ENCODE assay signal across 1 cellular context in the genomic region with DNA sequence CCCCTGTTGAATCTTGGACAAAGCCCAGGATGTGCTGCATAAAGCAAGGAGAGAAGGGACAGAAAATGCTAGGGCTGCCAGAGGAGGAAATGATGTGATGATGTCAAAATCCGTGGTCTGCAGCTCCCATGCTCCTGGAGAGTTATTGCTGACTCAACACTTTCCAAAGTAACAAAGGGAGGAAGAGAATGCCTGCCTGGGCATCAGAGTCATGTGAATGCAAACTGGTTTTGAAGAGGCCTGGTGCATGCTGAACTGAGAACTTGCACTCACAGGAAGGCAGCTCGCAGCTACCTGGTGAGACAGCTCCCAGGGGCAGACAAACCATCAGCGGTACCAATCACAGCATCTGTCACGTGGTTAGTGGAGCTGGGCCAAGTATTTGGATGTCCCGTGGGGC.
TF ChIP-seq lines count a peak whose summit lies in the region.

No MANE protein-coding gene starts in this region.

TF ChIP-seq in GM23338, 12 proteins besides CTCF, POLR2A, EP300 and RAD21 (continued from another document):
- TF ChIP-seq, protein P1, sequence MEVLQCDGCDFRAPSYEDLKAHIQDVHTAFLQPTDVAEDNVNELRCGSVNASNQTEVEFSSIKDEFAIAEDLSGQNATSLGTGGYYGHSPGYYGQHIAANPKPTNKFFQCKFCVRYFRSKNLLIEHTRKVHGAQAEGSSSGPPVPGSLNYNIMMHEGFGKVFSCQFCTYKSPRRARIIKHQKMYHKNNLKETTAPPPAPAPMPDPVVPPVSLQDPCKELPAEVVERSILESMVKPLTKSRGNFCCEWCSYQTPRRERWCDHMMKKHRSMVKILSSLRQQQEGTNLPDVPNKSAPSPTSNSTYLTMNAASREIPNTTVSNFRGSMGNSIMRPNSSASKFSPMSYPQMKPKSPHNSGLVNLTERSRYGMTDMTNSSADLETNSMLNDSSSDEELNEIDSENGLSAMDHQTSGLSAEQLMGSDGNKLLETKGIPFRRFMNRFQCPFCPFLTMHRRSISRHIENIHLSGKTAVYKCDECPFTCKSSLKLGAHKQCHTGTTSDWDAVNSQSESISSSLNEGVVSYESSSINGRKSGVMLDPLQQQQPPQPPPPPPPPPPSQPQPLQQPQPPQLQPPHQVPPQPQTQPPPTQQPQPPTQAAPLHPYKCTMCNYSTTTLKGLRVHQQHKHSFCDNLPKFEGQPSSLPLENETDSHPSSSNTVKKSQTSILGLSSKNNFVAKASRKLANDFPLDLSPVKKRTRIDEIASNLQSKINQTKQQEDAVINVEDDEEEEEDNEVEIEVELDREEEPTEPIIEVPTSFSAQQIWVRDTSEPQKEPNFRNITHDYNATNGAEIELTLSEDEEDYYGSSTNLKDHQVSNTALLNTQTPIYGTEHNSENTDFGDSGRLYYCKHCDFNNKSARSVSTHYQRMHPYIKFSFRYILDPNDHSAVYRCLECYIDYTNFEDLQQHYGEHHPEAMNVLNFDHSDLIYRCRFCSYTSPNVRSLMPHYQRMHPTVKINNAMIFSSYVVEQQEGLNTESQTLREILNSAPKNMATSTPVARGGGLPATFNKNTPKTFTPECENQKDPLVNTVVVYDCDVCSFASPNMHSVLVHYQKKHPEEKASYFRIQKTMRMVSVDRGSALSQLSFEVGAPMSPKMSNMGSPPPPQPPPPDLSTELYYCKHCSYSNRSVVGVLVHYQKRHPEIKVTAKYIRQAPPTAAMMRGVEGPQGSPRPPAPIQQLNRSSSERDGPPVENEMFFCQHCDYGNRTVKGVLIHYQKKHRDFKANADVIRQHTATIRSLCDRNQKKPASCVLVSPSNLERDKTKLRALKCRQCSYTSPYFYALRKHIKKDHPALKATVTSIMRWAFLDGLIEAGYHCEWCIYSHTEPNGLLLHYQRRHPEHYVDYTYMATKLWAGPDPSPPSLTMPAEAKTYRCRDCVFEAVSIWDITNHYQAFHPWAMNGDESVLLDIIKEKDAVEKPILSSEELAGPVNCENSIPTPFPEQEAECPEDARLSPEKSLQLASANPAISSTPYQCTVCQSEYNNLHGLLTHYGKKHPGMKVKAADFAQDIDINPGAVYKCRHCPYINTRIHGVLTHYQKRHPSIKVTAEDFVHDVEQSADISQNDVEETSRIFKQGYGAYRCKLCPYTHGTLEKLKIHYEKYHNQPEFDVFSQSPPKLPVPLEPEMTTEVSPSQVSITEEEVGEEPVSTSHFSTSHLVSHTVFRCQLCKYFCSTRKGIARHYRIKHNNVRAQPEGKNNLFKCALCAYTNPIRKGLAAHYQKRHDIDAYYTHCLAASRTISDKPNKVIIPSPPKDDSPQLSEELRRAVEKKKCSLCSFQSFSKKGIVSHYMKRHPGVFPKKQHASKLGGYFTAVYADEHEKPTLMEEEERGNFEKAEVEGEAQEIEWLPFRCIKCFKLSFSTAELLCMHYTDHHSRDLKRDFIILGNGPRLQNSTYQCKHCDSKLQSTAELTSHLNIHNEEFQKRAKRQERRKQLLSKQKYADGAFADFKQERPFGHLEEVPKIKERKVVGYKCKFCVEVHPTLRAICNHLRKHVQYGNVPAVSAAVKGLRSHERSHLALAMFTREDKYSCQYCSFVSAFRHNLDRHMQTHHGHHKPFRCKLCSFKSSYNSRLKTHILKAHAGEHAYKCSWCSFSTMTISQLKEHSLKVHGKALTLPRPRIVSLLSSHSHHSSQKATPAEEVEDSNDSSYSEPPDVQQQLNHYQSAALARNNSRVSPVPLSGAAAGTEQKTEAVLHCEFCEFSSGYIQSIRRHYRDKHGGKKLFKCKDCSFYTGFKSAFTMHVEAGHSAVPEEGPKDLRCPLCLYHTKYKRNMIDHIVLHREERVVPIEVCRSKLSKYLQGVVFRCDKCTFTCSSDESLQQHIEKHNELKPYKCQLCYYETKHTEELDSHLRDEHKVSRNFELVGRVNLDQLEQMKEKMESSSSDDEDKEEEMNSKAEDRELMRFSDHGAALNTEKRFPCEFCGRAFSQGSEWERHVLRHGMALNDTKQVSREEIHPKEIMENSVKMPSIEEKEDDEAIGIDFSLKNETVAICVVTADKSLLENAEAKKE (CRISPR knock-in tag; IDR thresholded peaks at IDR 0.05): no peak
- no peak for TF ChIP-seq POLR2AphosphoS5 (IDR thresholded peaks at IDR 0.05; ENCODE audit: low read depth)
- TF ChIP-seq, protein P2, sequence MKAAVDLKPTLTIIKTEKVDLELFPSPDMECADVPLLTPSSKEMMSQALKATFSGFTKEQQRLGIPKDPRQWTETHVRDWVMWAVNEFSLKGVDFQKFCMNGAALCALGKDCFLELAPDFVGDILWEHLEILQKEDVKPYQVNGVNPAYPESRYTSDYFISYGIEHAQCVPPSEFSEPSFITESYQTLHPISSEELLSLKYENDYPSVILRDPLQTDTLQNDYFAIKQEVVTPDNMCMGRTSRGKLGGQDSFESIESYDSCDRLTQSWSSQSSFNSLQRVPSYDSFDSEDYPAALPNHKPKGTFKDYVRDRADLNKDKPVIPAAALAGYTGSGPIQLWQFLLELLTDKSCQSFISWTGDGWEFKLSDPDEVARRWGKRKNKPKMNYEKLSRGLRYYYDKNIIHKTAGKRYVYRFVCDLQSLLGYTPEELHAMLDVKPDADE (IDR thresholded peaks at IDR 0.05): no peak
- no peak for TF ChIP-seq ZNF114 (CRISPR knock-in tag; IDR thresholded peaks at IDR 0.05)
- TF ChIP-seq JUNB (IDR thresholded peaks at IDR 0.05; ENCODE audit: unreplicated experiment): no peak
- TF ChIP-seq NANOG (IDR thresholded peaks at IDR 0.05; ENCODE audit: borderline replicate concordance): no peak
- TF ChIP-seq EZH2 (IDR thresholded peaks at IDR 0.05; ENCODE audit: low read depth, unreplicated experiment): no peak
